27 cellular contexts compared by ENCODE assay signal in genomic region chr1:6282577-6283270, GRCh38. TPM values are rescaled to one million over a fixed set of nuclear protein-coding genes. Genes with fewer than 3 reads are reported as not detected.
A peak's percentile ranks its signal among the peaks of the same experiment; 100 is the strongest.
DNase-seq lines count a peak whose midpoint lies in the region; ATAC-seq and TF ChIP-seq lines count a peak whose summit lies in the region.
"Had no signal": no experiment of that assay in that cellular context is flagged by ENCODE, and none has a peak within 500 bp of the region (broad histone marks: within the 10 kb centered on the region; RNA-seq: fewer than 3 reads in every experiment).

No MANE protein-coding gene starts in this region.

- peak overlapping the region; percentile 39 for H3K27ac Mint-ChIP-seq in endodermal cell
- H3K27ac Mint-ChIP-seq: CD8-positive, alpha-beta T cell had no signal

- no peak overlapping the region for H3K4me2 ChIP-seq in GM23248 (ENCODE audit: unreplicated experiment)

- H3K27me3 ChIP-seq in endodermal cell (ENCODE audit: control insufficient read depth, insufficient read depth, low read length, poor library complexity, severe bottlenecking) (no peaks in the 10 kb centered on the region), muscle layer of duodenum (ENCODE audit: low read depth, low read length) (no peaks in the 10 kb centered on the region), GM23248 (replicated peaks; ENCODE audit: insufficient read depth) (no peaks in the 10 kb centered on the region)
- H3K27me3 ChIP-seq: SJSA1 had no signal

- no peak overlapping the region for H2AFZ ChIP-seq in GM23248

- H3F3A ChIP-seq in GM23248 (ENCODE audit: insufficient read depth), result no peaks in the 10 kb centered on the region

- no peaks in the 10 kb centered on the region for H3K9me3 Mint-ChIP-seq in endodermal cell
- H3K9me3 Mint-ChIP-seq: CD8-positive, alpha-beta T cell had no signal

- no peaks in the 10 kb centered on the region for H3K79me2 ChIP-seq in GM23248 (ENCODE audit: insufficient read depth)

- DNase-seq in RWPE1 (ENCODE audit: low spot score) (no peak), endodermal cell (no peak), GF-D8 (lab: John Stamatoyannopoulos, UW) (no peak), GM23248 (no peak)
- no peak for DNase-seq in activated CD4-positive, CD25-positive, alpha-beta regulatory T cell (lab: John Stamatoyannopoulos, UW)
- DNase-seq: Calu3; CD8-positive, alpha-beta T cell; DND-41; Karpas-422; NCI-H1092; NCI-H1417 treated with DMSO at 0.1 percent for 48 hours; NCI-H1694 treated with DMSO at 0.1 percent for 48 hours; NCI-H2081; NCI-H446 treated with DMSO at 0.1 percent for 48 hours; NCI-H526; NK-92 treated with Interleukin-12 subunit alpha and Interleukin-12 subunit beta, amount 100 ng/mL, for 24 hours; PC-3 had no signal

- H3K4me1 ChIP-seq in endodermal cell (ENCODE audit: control insufficient read depth, insufficient read depth, low read length) (no peaks in the 10 kb centered on the region), muscle layer of duodenum (ENCODE audit: control insufficient read depth in 1 of 2, insufficient read depth in 2 of 2, low read length in 2 of 2) (peaks cover 0 to 4% of the 10 kb centered on the region in 2 donors), GM23248 (ENCODE audit: insufficient read depth) (no peaks in the 10 kb centered on the region)
- H3K4me1 ChIP-seq: SJSA1 had no signal

- H3K9me3 ChIP-seq in endodermal cell (ENCODE audit: control insufficient read depth, low read length) (no peaks in the 10 kb centered on the region), muscle layer of duodenum (ENCODE audit: control insufficient read depth in 1 of 2, low read length in 2 of 2) (no peaks in the 10 kb centered on the region), GM23248 (ENCODE audit: low read depth) (no peaks in the 10 kb centered on the region)
- H3K9me3 ChIP-seq: SJSA1 had no signal

- H3K27ac ChIP-seq in RWPE1 (peak overlapping the region; percentile 33), endodermal cell (ENCODE audit: low read depth, low read length) (no peak overlapping the region), muscle layer of duodenum (ENCODE audit: low read length) (peak overlapping the region; percentile 67), GM23248 (no peak overlapping the region)
- H3K27ac ChIP-seq: C4-2B, SJSA1 had no signal

- H3K36me3 Mint-ChIP-seq in endodermal cell (ENCODE audit: low read depth), result no peaks in the 10 kb centered on the region
- H3K36me3 Mint-ChIP-seq: CD8-positive, alpha-beta T cell had no signal

- H3K9ac ChIP-seq in endodermal cell (ENCODE audit: extremely low read depth, low read length, poor library complexity, severe bottlenecking) (no peak overlapping the region), GM23248 (no peak overlapping the region)

- no peaks in the 10 kb centered on the region for H3K9me2 ChIP-seq in GM23248 (ENCODE audit: insufficient read depth)

- H3K4me3 Mint-ChIP-seq in endodermal cell, result no peak overlapping the region
- H3K4me3 Mint-ChIP-seq: CD8-positive, alpha-beta T cell had no signal

- CTCF ChIA-PET in RWPE1 (lab: Yijun Ruan, JAX), result no interaction called here

- 94 to 99% methylated on average over 14 to 17 of the region's 17 CpGs for WGBS in endodermal cell (ENCODE audit: insufficient coverage in 1 of 2, insufficient read length in 1 of 2), 2 experiments
- 92 to 93% methylated on average over 17 of the region's 17 CpGs for WGBS in GM23248 (ENCODE audit: low coverage in 1 of 2, low lambda C conversion rate in 2 of 2, missing lambda C conversion rate in 2 of 2), 2 experiments

- in situ Hi-C loops in GM23248 (cut with MboI), result no loop called here

- H3K4me1 Mint-ChIP-seq in endodermal cell, result no peaks in the 10 kb centered on the region

- H3K27me3 Mint-ChIP-seq in endodermal cell (ENCODE audit: insufficient read depth), result no peaks in the 10 kb centered on the region

- H4K20me1 ChIP-seq in GM23248 (ENCODE audit: insufficient read depth), result no peaks in the 10 kb centered on the region

- H3K36me3 ChIP-seq in endodermal cell (ENCODE audit: control insufficient read depth, insufficient read depth, low read length) (no peaks in the 10 kb centered on the region), muscle layer of duodenum (ENCODE audit: control insufficient read depth in 1 of 2, insufficient read depth in 2 of 2, low read length in 2 of 2) (no peaks in the 10 kb centered on the region), GM23248 (ENCODE audit: low read depth) (no peaks in the 10 kb centered on the region)
- H3K36me3 ChIP-seq: SJSA1 had no signal

- POLR2A ChIA-PET in RWPE1 (lab: Yijun Ruan, JAX; ENCODE audit: low non-redundant PET), result no interaction called here

- H3K4me3 ChIP-seq in endodermal cell (ENCODE audit: low read length) (no peak overlapping the region), muscle layer of duodenum (ENCODE audit: low read depth in 1 of 2, low read length in 2 of 2) (no peak overlapping the region), GM23248 (no peak overlapping the region)
- H3K4me3 ChIP-seq: SJSA1 had no signal

- TF ChIP-seq CTCF in RWPE1 (conservative IDR thresholded peaks at IDR 0.05; ENCODE audit: low read depth) (no peak), endodermal cell (conservative IDR thresholded peaks at IDR 0.05) (no peak)

- no peak for ATAC-seq in HG02852 (IDR thresholded peaks at IDR 0.05; ENCODE audit: unreplicated experiment)
- ATAC-seq: CD8-positive, alpha-beta T cell; HCT116 had no signal

RNA-seq across cellular contexts. Expression of gene GPR153, which starts 21.8 kb away (rescaled TPM):
- total RNA-seq in endodermal cell, result 1 to 10 TPM; 2.4 to 2.8 TPM
- polyA plus RNA-seq in endodermal cell (2013, experiment 1 of 2), result 25.3 TPM
- 23.1 TPM for polyA plus RNA-seq in endodermal cell (2013, experiment 2 of 2)
- total RNA-seq in GM23248 (2014; rRNA removed; shearing (Covaris generic)), result 8.0 and 8.6 TPM in 2 replicates
- 0.69 and 0.84 TPM in 2 replicates for polyA plus RNA-seq in GM23248 (2016; fragmentation: Nextera tagmentation; extraction: Ambion mirVana)

RNA-seq across cellular contexts. Expression of gene HES3, which starts 38.7 kb away (rescaled TPM):
- 1 to 10 TPM in 1 of 2 donors, not detected in 1; 2.7 TPM for total RNA-seq in endodermal cell
- 6.6 TPM for polyA plus RNA-seq in endodermal cell (2013, experiment 1 of 2)
- 2.8 TPM for polyA plus RNA-seq in endodermal cell (2013, experiment 2 of 2)
- total RNA-seq in GM23248 (2014; rRNA removed; shearing (Covaris generic)), result not detected in 2 replicates
- polyA plus RNA-seq in GM23248 (2016; fragmentation: Nextera tagmentation; extraction: Ambion mirVana), result not detected in 2 replicates
- total RNA-seq: A673; Calu3; CD8-positive, alpha-beta T cell; H4; HT-29; PC-3; Right ventricle myocardium superior; RPMI7951; SJSA1 had no signal

RNA-seq across cellular contexts. Expression of gene ICMT, which starts 47.0 kb away (rescaled TPM):
- total RNA-seq in endodermal cell, result 10 to 100 TPM; 75.9 to 80.3 TPM
- polyA plus RNA-seq in endodermal cell (2013, experiment 1 of 2), result 54.4 TPM
- 52.1 TPM for polyA plus RNA-seq in endodermal cell (2013, experiment 2 of 2)
- 110 and 119 TPM in 2 replicates for total RNA-seq in GM23248 (2014; rRNA removed; shearing (Covaris generic))
- polyA plus RNA-seq in GM23248 (2016; fragmentation: Nextera tagmentation; extraction: Ambion mirVana), result 69.4 and 71.5 TPM in 2 replicates

Comparison
In these comparisons a context has a peak if more than half of its experiments do, and no peak if none do; other contexts are left out.
1. H3K27ac ChIP-seq: peak in RWPE1 (single experiment) and muscle layer of duodenum (single experiment); none in endodermal cell (single experiment) and GM23248 (single experiment).